18 cellular contexts compared by ENCODE assay signal in the genomic region with DNA sequence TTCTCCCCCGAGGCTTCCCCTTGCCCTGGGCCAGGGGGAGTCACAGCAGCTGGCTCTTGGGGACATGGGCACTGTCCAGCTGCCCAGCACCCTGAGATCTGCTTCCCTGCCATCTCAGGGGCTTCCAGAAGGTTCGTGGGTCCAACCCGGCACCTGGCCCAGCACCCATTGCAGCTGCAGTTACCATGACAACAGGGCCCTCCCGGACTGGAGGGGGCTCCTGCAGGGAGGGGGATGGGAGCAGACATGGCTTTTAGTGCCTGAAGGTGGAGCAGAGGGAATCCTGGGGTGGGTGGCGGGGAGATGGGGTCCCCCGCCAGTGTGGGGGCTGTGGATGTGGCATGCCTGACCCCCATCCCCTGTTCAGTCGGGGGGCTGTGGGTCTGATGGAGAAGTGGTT.
"Had no signal": no experiment of that assay in that cellular context is flagged by ENCODE, and none has a peak within 500 bp of the region (broad histone marks: within the 10 kb centered on the region; RNA-seq: fewer than 3 reads in every experiment).

No MANE protein-coding gene starts in this region.

- H3K4me3 ChIP-seq: adrenal gland, cardiac muscle cell, tibial artery had no signal

- DNase-seq: activated CD4-positive, alpha-beta T cell treated with anti-CD3 and anti-CD28 coated beads, Interleukin-2, amount 50 U/mL, for 4 hours; activated gamma-delta T cell; activated T-cell treated with anti-CD3 and anti-CD28 coated beads, Interleukin-2, amount 50 U/mL, for 72 hours; adrenal gland; dermis blood vessel endothelial cell; foreskin fibroblast; hippocampal formation; islet precursor cell; occipital lobe; stimulated activated CD4-positive, alpha-beta T cell treated with anti-CD3 and anti-CD28 coated beads, Interleukin-12 subunit alpha, Interleukin-12 subunit beta, amount 100 ng/mL, for 4 hours; stimulated activated CD4-positive, alpha-beta T cell treated with anti-CD3 and anti-CD28 coated beads, Interleukin-1b, Interleukin-23, amount 100 ng/mL, for 48 hours; stimulated activated CD8-positive, alpha-beta memory T cell treated with anti-CD3 and anti-CD28 coated beads, Interleukin-4, amount 100 ng/mL, for 48 hours; stimulated activated naive CD4-positive, alpha-beta T cell; T-helper 2 cell; tibial artery had no signal

- H3K27me3 ChIP-seq: adrenal gland, cardiac muscle cell, tibial artery had no signal

- H3K27ac ChIP-seq: adrenal gland, cardiac muscle cell, epithelial cell of prostate, tibial artery, VCaP had no signal

- H3K36me3 ChIP-seq: cardiac muscle cell had no signal

- H3K9me3 ChIP-seq: adrenal gland, tibial artery had no signal
